In the genomic region with DNA sequence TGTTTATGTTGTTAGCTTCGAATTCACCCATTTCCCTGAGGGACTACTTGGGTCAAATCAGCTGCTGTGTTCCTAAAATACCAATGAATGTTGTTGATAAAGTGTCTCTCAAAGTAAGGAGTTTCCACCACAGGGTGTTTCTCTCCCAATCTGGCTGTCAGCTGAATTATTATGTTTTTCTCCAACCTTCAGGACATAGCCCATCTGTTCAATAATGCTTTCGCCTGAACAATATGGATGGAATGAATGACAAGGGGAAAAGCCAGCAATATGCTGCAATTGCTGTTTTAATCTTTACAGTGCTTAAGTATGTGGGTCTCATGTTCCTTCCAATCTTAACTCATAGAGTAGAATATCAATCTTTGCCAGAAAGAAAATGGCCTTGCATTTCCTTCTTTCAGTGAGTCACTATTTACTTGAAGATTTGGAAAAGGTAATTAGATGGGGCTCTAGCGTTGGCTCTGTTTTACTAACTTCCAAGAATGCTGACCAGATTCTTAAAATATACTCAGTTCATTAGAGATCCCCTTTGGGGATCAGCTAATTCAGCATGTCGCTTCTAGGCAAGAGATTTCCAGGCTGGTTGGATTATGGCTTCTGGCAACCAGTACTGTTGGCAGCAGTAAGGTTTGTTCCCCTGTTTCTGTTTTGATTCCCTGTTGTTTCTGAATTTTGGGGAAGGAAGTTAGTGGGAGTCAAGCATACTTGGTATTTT, we compare ENCODE assay signal across 36 cellular contexts.
A peak's percentile ranks its signal among the peaks of the same experiment; 100 is the strongest.
DNase-seq lines count a peak whose midpoint lies in the region; ATAC-seq and TF ChIP-seq lines count a peak whose summit lies in the region.
"Had no signal": no experiment of that assay in that cellular context is flagged by ENCODE, and none has a peak within 500 bp of the region (broad histone marks: within the 10 kb centered on the region; RNA-seq: fewer than 3 reads in every experiment).

No MANE protein-coding gene starts in this region.

- no peaks in the 10 kb centered on the region for H3F3A ChIP-seq in neural progenitor cell (ENCODE audit: low read depth)

- H3K27me3 ChIP-seq in neural progenitor cell (no peaks in the 10 kb centered on the region), prostate gland (replicated peaks; ENCODE audit: insufficient read depth) (no peaks in the 10 kb centered on the region)
- H3K27me3 ChIP-seq: body of pancreas, esophagus squamous epithelium, SJCRH30, testis had no signal

- DNase-seq in DMS 273 (lab: John Stamatoyannopoulos, UW; ENCODE audit: unreplicated experiment) (peak; percentile 67), NCI-H446 treated with DMSO at 0.1 percent for 48 hours (lab: John Stamatoyannopoulos, UW) (peak; percentile 70), cerebellar cortex (ENCODE audit: low spot score) (peak; percentile 77), neural progenitor cell (ENCODE audit: low spot score) (no peak), prostate gland (ENCODE audit: low spot score) (no peak), WTC11 (ENCODE audit: low spot score) (no peak)
- DNase-seq in stimulated activated CD4-positive, alpha-beta T cell treated with anti-CD3 and anti-CD28 coated beads, Interleukin-12 subunit alpha, Interleukin-12 subunit beta, amount 100 ng/mL, for 4 hours, result no peak
- DNase-seq: activated CD4-positive, alpha-beta T cell treated with anti-CD3 and anti-CD28 coated beads, Interleukin-2, amount 50 U/mL, for 1 hour; activated CD8-positive, alpha-beta memory T cell treated with anti-CD3 and anti-CD28 coated beads, Interleukin-2, amount 10 ng/mL, durations not matched to agents 7 days and 5 days; activated naive CD4-positive, alpha-beta T cell; activated naive CD8-positive, alpha-beta T cell treated with anti-CD3 and anti-CD28 coated beads, Interleukin-2, amount 50 U/mL, for 24 hours; activated T-cell treated with anti-CD3 and anti-CD28 coated beads, Interleukin-2, amount 50 U/mL, for 4 hours; AML-193; body of pancreas; CD4-positive, CD25-positive, alpha-beta regulatory T cell; cerebellar nuclear complex; EL; esophagus squamous epithelium; GOT3; immature natural killer cell; left cardiac atrium; NCI-H1048; NCI-H187; NCI-H2227 treated with DMSO at 0.1 percent for 48 hours; NCI-H774; RPMI8226; SJCRH30; small intestine; stimulated activated CD4-positive, alpha-beta T cell treated with anti-CD3 and anti-CD28 coated beads, Interleukin-2, amount 100 ng/mL, for 24 hours; stimulated activated naive CD8-positive, alpha-beta T cell treated with anti-CD3 and anti-CD28 coated beads, Interleukin-15, Interleukin-2, amounts not matched to agents 100 U/mL and 50 U/mL, for 24 hours; T-cell; testis; WERI-Rb-1 had no signal

- H3K9me3 ChIP-seq in neural progenitor cell (ENCODE audit: low read depth), result no peaks in the 10 kb centered on the region
- H3K9me3 ChIP-seq in prostate gland, result no peaks in the 10 kb centered on the region
- H3K9me3 ChIP-seq: A549, body of pancreas, esophagus squamous epithelium, SJCRH30, testis had no signal

- H3K27ac Mint-ChIP-seq in neural progenitor cell (no peak overlapping the region), WTC11 (no peak overlapping the region)
- H3K27ac Mint-ChIP-seq: activated CD8-positive, alpha-beta memory T cell treated with anti-CD3 and anti-CD28 coated beads, Interleukin-2, amount 10 ng/mL, durations not matched to agents 7 days and 5 days; activated naive CD8-positive, alpha-beta T cell treated with anti-CD3 and anti-CD28 coated beads, Interleukin-2, amount 50 U/mL, for 24 hours; CD4-positive, CD25-positive, alpha-beta regulatory T cell; immature natural killer cell; natural killer cell treated with Interleukin-12 subunit alpha and Interleukin-12 subunit beta and Interleukin-15 and Interleukin-18, amount 100 ng/mL, for 72 hours; T-cell had no signal

- H3K4me1 ChIP-seq in neural progenitor cell, result no peaks in the 10 kb centered on the region
- H3K4me1 ChIP-seq in prostate gland (replicated peaks), result no peaks in the 10 kb centered on the region
- H3K4me1 ChIP-seq: A549, body of pancreas, SJCRH30, testis had no signal

- TF ChIP-seq CTCF in neural progenitor cell (IDR thresholded peaks at IDR 0.05) (no peak), prostate gland (IDR thresholded peaks at IDR 0.05) (no peak), WTC11 (IDR thresholded peaks at IDR 0.05) (no peak)

- H3K36me3 ChIP-seq in neural progenitor cell, result no peaks in the 10 kb centered on the region
- no peaks in the 10 kb centered on the region for H3K36me3 ChIP-seq in prostate gland
- H3K36me3 ChIP-seq: esophagus squamous epithelium, SJCRH30, WERI-Rb-1 had no signal

- H3K4me3 Mint-ChIP-seq in neural progenitor cell (no peak overlapping the region), WTC11 (no peak overlapping the region)
- H3K4me3 Mint-ChIP-seq: activated CD8-positive, alpha-beta memory T cell treated with anti-CD3 and anti-CD28 coated beads, Interleukin-2, amount 10 ng/mL, durations not matched to agents 7 days and 5 days; activated naive CD8-positive, alpha-beta T cell treated with anti-CD3 and anti-CD28 coated beads, Interleukin-2, amount 50 U/mL, for 24 hours; activated T-cell treated with anti-CD3 and anti-CD28 coated beads, Interleukin-2, amount 50 U/mL, for 4 hours; CD4-positive, CD25-positive, alpha-beta regulatory T cell; immature natural killer cell; natural killer cell treated with Interleukin-12 subunit alpha and Interleukin-12 subunit beta and Interleukin-15 and Interleukin-18, amount 100 ng/mL, for 72 hours; T-cell had no signal

- no peak overlapping the region for H3K9ac ChIP-seq in neural progenitor cell

- H2AFZ ChIP-seq in neural progenitor cell (replicated peaks), result peak overlapping the region; percentile 50

- H3K36me3 Mint-ChIP-seq in neural progenitor cell (no peaks in the 10 kb centered on the region), WTC11 (no peaks in the 10 kb centered on the region)
- H3K36me3 Mint-ChIP-seq: CD4-positive, CD25-positive, alpha-beta regulatory T cell; immature natural killer cell; natural killer cell treated with Interleukin-12 subunit alpha and Interleukin-12 subunit beta and Interleukin-15 and Interleukin-18, amount 100 ng/mL, for 72 hours; T-cell had no signal

- H3K27me3 Mint-ChIP-seq in neural progenitor cell (ENCODE audit: insufficient read depth, low read depth) (peaks cover 4% of the 10 kb centered on the region), WTC11 (ENCODE audit: low read depth) (no peaks in the 10 kb centered on the region)
- H3K27me3 Mint-ChIP-seq: activated CD8-positive, alpha-beta memory T cell treated with anti-CD3 and anti-CD28 coated beads, Interleukin-2, amount 10 ng/mL, durations not matched to agents 7 days and 5 days; CD4-positive, CD25-positive, alpha-beta regulatory T cell; natural killer cell treated with Interleukin-12 subunit alpha and Interleukin-12 subunit beta and Interleukin-15 and Interleukin-18, amount 100 ng/mL, for 72 hours had no signal

- H3K4me2 ChIP-seq in neural progenitor cell, result no peak overlapping the region
- H3K4me2 ChIP-seq: A549 had no signal

- CTCF ChIA-PET in WTC11 (lab: Charles Lee), result interaction anchor here (0.7 kb wide), 1 partner anchor 65 kb away, joined by 4 read pairs; no protein-coding TSS in a partner anchor

- no peak for TF ChIP-seq POLR2A in prostate gland (IDR thresholded peaks at IDR 0.05)

- H3K79me2 ChIP-seq in neural progenitor cell (ENCODE audit: low read depth), result no peaks in the 10 kb centered on the region

- no peak overlapping the region for H3K27ac ChIP-seq in neural progenitor cell
- H3K27ac ChIP-seq in prostate gland, result no peak overlapping the region
- H3K27ac ChIP-seq: A549, body of pancreas, esophagus squamous epithelium, SJCRH30, testis, WERI-Rb-1 had no signal

- POLR2A ChIA-PET in WTC11 (lab: Charles Lee), result no interaction called here

- H3K9me3 Mint-ChIP-seq in neural progenitor cell (no peaks in the 10 kb centered on the region), WTC11 (peaks cover 7% of the 10 kb centered on the region; the same call in 1 of the 2 replicates)
- H3K9me3 Mint-ChIP-seq: activated naive CD8-positive, alpha-beta T cell treated with anti-CD3 and anti-CD28 coated beads, Interleukin-2, amount 50 U/mL, for 24 hours; activated T-cell treated with anti-CD3 and anti-CD28 coated beads, Interleukin-2, amount 50 U/mL, for 4 hours; natural killer cell treated with Interleukin-12 subunit alpha and Interleukin-12 subunit beta and Interleukin-15 and Interleukin-18, amount 100 ng/mL, for 72 hours; T-cell had no signal

- WGBS in prostate gland, result 75% methylated on average over 4 of the region's 4 CpGs

- no peaks in the 10 kb centered on the region for H4K20me1 ChIP-seq in neural progenitor cell (ENCODE audit: low read depth)

- H3K4me3 ChIP-seq in neural progenitor cell (no peak overlapping the region), prostate gland (no peak overlapping the region)
- H3K4me3 ChIP-seq: A549, body of pancreas, esophagus squamous epithelium, SJCRH30, testis had no signal

- ATAC-seq in HG02938 (IDR thresholded peaks at IDR 0.05; ENCODE audit: unreplicated experiment) (no peak), WTC11 (no peak)
- ATAC-seq: A549; activated CD8-positive, alpha-beta memory T cell treated with anti-CD3 and anti-CD28 coated beads, Interleukin-2, amount 10 ng/mL, durations not matched to agents 7 days and 5 days; activated naive CD8-positive, alpha-beta T cell treated with anti-CD3 and anti-CD28 coated beads, Interleukin-2, amount 50 U/mL, for 24 hours; activated T-cell treated with anti-CD3 and anti-CD28 coated beads, Interleukin-2, amount 50 U/mL, for 4 hours; body of pancreas; natural killer cell treated with Interleukin-12 subunit alpha and Interleukin-12 subunit beta and Interleukin-15 and Interleukin-18, amount 100 ng/mL, for 72 hours; stimulated activated naive CD8-positive, alpha-beta T cell treated with anti-CD3 and anti-CD28 coated beads, Interleukin-15, Interleukin-2, amounts not matched to agents 100 U/mL and 50 U/mL, for 24 hours; T-cell had no signal

- intact Hi-C loops in prostate gland (cut with DNase I), result no loop called here

- H3K4me1 Mint-ChIP-seq in neural progenitor cell (no peaks in the 10 kb centered on the region), WTC11 (peaks cover 4% of the 10 kb centered on the region; the same call in 1 of the 2 replicates)

TF ChIP-seq in WTC11, 78 proteins besides CTCF, POLR2A, EP300 and RAD21 (continues in another document):
- TF ChIP-seq ETV6 (CRISPR knock-in tag; IDR thresholded peaks at IDR 0.05), result no peak
- no peak for TF ChIP-seq EMX1 (CRISPR knock-in tag; IDR thresholded peaks at IDR 0.05)
- TF ChIP-seq, protein P1, sequence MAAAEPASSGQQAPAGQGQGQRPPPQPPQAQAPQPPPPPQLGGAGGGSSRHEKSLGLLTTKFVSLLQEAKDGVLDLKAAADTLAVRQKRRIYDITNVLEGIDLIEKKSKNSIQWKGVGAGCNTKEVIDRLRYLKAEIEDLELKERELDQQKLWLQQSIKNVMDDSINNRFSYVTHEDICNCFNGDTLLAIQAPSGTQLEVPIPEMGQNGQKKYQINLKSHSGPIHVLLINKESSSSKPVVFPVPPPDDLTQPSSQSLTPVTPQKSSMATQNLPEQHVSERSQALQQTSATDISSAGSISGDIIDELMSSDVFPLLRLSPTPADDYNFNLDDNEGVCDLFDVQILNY (CRISPR knock-in tag; IDR thresholded peaks at IDR 0.05), result no peak
- no peak for TF ChIP-seq ATF1 (CRISPR knock-in tag; IDR thresholded peaks at IDR 0.05)

Comparison
In these comparisons a context has a peak if more than half of its experiments do, and no peak if none do; other contexts are left out.
1. DNase-seq: peak in DMS 273 (single experiment), NCI-H446 treated with DMSO at 0.1 percent for 48 hours (single experiment) and cerebellar cortex (single experiment); none in neural progenitor cell (single experiment), prostate gland (single experiment), stimulated activated CD4-positive, alpha-beta T cell treated with anti-CD3 and anti-CD28 coated beads, Interleukin-12 subunit alpha, Interleukin-12 subunit beta, amount 100 ng/mL, for 4 hours (single experiment) and WTC11 (single experiment).